In genomic region chr2:147639891-147640290, GRCh38 we compare ENCODE assay signal across 11 cellular contexts.
A peak's percentile ranks its signal among the peaks of the same experiment; 100 is the strongest.
DNase-seq lines count a peak whose midpoint lies in the region; ATAC-seq and TF ChIP-seq lines count a peak whose summit lies in the region.
"Had no signal": no experiment of that assay in that cellular context is flagged by ENCODE, and none has a peak within 500 bp of the region (broad histone marks: within the 10 kb centered on the region; RNA-seq: fewer than 3 reads in every experiment).

No MANE protein-coding gene starts in this region.

- POLR2A ChIA-PET in HEK293T (lab: Yijun Ruan, JAX), result no interaction called here

- CTCF ChIA-PET in HEK293T (lab: Yijun Ruan, JAX), result no interaction called here

- DNase-seq in inferior parietal cortex (ENCODE audit: extremely low spot score), result peak; percentile 15
- no peak for DNase-seq in dermis blood vessel endothelial cell
- DNase-seq in HUDEP-2 (lab: John Stamatoyannopoulos, UW; ENCODE audit: unreplicated experiment in 76 of 76), result no peak
- DNase-seq in HEK293T (ENCODE audit: extremely low spot score), result no peak
- DNase-seq: amniotic stem cell, COR-L47, mesendoderm, NCI-H345 had no signal

- ATAC-seq in GM18870 (IDR thresholded peaks at IDR 0.05; ENCODE audit: unreplicated experiment) (peak; percentile 77), GM21423 (IDR thresholded peaks at IDR 0.05; ENCODE audit: unreplicated experiment) (peak; percentile 81), HG03045 (IDR thresholded peaks at IDR 0.05; ENCODE audit: unreplicated experiment) (peak; percentile 76)

TF ChIP-seq in HEK293T, 16 proteins besides CTCF, POLR2A, EP300 and RAD21:
- TF ChIP-seq NFRKB (IDR thresholded peaks at IDR 0.05) (no peak), ELF4 (IDR thresholded peaks at IDR 0.05) (no peak), SUZ12 (IDR thresholded peaks at IDR 0.05) (no peak), TARDBP (IDR thresholded peaks at IDR 0.05) (no peak), FOXM1 (IDR thresholded peaks at IDR 0.05; ENCODE audit: borderline replicate concordance) (no peak), L3MBTL2 (conservative IDR thresholded peaks at IDR 0.05) (no peak), PKNOX1 (IDR thresholded peaks at IDR 0.05) (no peak), BHLHE40 (IDR thresholded peaks at IDR 0.05; ENCODE audit: borderline replicate concordance) (no peak), LEF1 (IDR thresholded peaks at IDR 0.05; ENCODE audit: borderline replicate concordance) (no peak), SP1 (IDR thresholded peaks at IDR 0.05) (no peak), FOXA1 (IDR thresholded peaks at IDR 0.05) (no peak), HDGF (IDR thresholded peaks at IDR 0.05; ENCODE audit: borderline replicate concordance) (no peak), ZNF384 (IDR thresholded peaks at IDR 0.05) (no peak), CTBP1 (IDR thresholded peaks at IDR 0.05; ENCODE audit: borderline replicate concordance) (no peak), ARNT (IDR thresholded peaks at IDR 0.05) (no peak), FOXK2 (IDR thresholded peaks at IDR 0.05) (no peak)
